ENCODE assay signal across 24 cellular contexts in genomic region chr2:189165656-189166380, GRCh38. TPM values are rescaled to one million over a fixed set of nuclear protein-coding genes. Genes with fewer than 3 reads are reported as not detected.
DNase-seq lines count a peak whose midpoint lies in the region; ATAC-seq, FAIRE-seq and TF ChIP-seq lines count a peak whose summit lies in the region.
"Had no signal": no experiment of that assay in that cellular context is flagged by ENCODE, and none has a peak within 500 bp of the region (broad histone marks: within the 10 kb centered on the region; RNA-seq: fewer than 3 reads in every experiment).

No MANE protein-coding gene starts in this region.

- peaks cover 98% of the 10 kb centered on the region for H4K20me1 ChIP-seq in smooth muscle cell (ENCODE audit: low read depth)

- H3K18ac ChIP-seq in mesenchymal stem cell (ENCODE audit: low read depth in 1 of 2, low read length in 2 of 2): no peak overlapping the region

- H4K8ac ChIP-seq in mesenchymal stem cell (ENCODE audit: low read length): no peak overlapping the region

- no peak overlapping the region for H3K4ac ChIP-seq in mesenchymal stem cell (ENCODE audit: low read depth in 1 of 2, low read length in 2 of 2)

- peak overlapping the region; percentile 28 for H3K9ac ChIP-seq in mesenchymal stem cell (ENCODE audit: low read length)
- H3K9ac ChIP-seq in smooth muscle cell (ENCODE audit: low read depth): no peak overlapping the region

- H3K79me2 ChIP-seq in smooth muscle cell (ENCODE audit: low read depth): peaks cover 100% of the 10 kb centered on the region

- no peak overlapping the region for H2BK5ac ChIP-seq in mesenchymal stem cell (ENCODE audit: low read depth, low read length, poor library complexity, severe bottlenecking)

- intact Hi-C loops in ascending aorta (cut with DNase I): no loop called here

- H3K79me1 ChIP-seq in mesenchymal stem cell (replicated peaks; ENCODE audit: low read length, poor library complexity, severe bottlenecking): peaks cover 3% of the 10 kb centered on the region

- no peaks in the 10 kb centered on the region for H3K27me3 ChIP-seq in ascending aorta
- no peaks in the 10 kb centered on the region for H3K27me3 ChIP-seq in mesenchymal stem cell (ENCODE audit: control insufficient read depth in 1 of 2, insufficient read depth in 1 of 2, low read length in 2 of 2)
- H3K27me3 ChIP-seq in smooth muscle cell (ENCODE audit: low read depth): no peaks in the 10 kb centered on the region
- H3K27me3 ChIP-seq: esophagus muscularis mucosa, testis had no signal

- H3K23ac ChIP-seq in mesenchymal stem cell (ENCODE audit: low read length in 2 of 2): no peak overlapping the region

- no peak overlapping the region for H3K4me2 ChIP-seq in mesenchymal stem cell (ENCODE audit: low read length, poor library complexity, severe bottlenecking)
- H3K4me2 ChIP-seq in smooth muscle cell: peak overlapping the region; percentile 77

- H3K27ac ChIP-seq in ascending aorta: peak overlapping the region; percentile 32 to 72
- no peak overlapping the region for H3K27ac ChIP-seq in mesenchymal stem cell (ENCODE audit: low read length, poor library complexity, severe bottlenecking)
- H3K27ac ChIP-seq in smooth muscle cell (ENCODE audit: low read depth): peak overlapping the region; percentile 84
- H3K27ac ChIP-seq: testis had no signal

- no peaks in the 10 kb centered on the region for H3K9me3 ChIP-seq in ascending aorta
- H3K9me3 ChIP-seq in mesenchymal stem cell (ENCODE audit: control insufficient read depth, low read length): no peaks in the 10 kb centered on the region
- H3K9me3 ChIP-seq in smooth muscle cell (replicated peaks; ENCODE audit: low read depth): no peaks in the 10 kb centered on the region
- H3K9me3 ChIP-seq: esophagus muscularis mucosa, testis had no signal

- no peak for TF ChIP-seq POLR2A in H54 (IDR thresholded peaks at IDR 0.05; ENCODE audit: low read depth, low read length)

- peak; percentile 38 for FAIRE-seq in H54 (lab: Jason Lieb, UNC)
- FAIRE-seq: GM12878 had no signal

- H3K36me3 ChIP-seq in ascending aorta: no peaks in the 10 kb centered on the region
- H3K36me3 ChIP-seq in mesenchymal stem cell (ENCODE audit: control insufficient read depth in 1 of 2, insufficient read depth in 2 of 2, low read depth in 1 of 2, low read length in 2 of 2): peaks cover 0 to 2% of the 10 kb centered on the region in 2 experiments
- no peaks in the 10 kb centered on the region for H3K36me3 ChIP-seq in smooth muscle cell (ENCODE audit: low read depth)
- H3K36me3 ChIP-seq: esophagus muscularis mucosa had no signal

- H3K4me1 ChIP-seq in ascending aorta (peaks cover 0 to 42% of the 10 kb centered on the region in 2 donors), mesenchymal stem cell (ENCODE audit: control insufficient read depth, insufficient read depth, low read depth, low read length) (peaks cover 3% of the 10 kb centered on the region), smooth muscle cell (ENCODE audit: low read depth) (peaks cover 40% of the 10 kb centered on the region)

- 69% methylated on average over 1 of the region's 3 CpGs for WGBS in mesenchymal stem cell
- 60% methylated on average over 3 of the region's 3 CpGs for WGBS in smooth muscle cell (ENCODE audit: low lambda C conversion rate)

- H2AK5ac ChIP-seq in mesenchymal stem cell (ENCODE audit: low read length, severe bottlenecking): no peak overlapping the region

- TF ChIP-seq CTCF in ascending aorta (IDR thresholded peaks at IDR 0.05): no peak
- no peak for TF ChIP-seq CTCF in smooth muscle cell (IDR thresholded peaks at IDR 0.05; ENCODE audit: borderline replicate concordance, insufficient read depth, poor library complexity, severe bottlenecking)

- H2AFZ ChIP-seq in mesenchymal stem cell (ENCODE audit: low read depth, low read length): no peak overlapping the region
- no peak overlapping the region for H2AFZ ChIP-seq in smooth muscle cell (ENCODE audit: low read depth)

- H2BK120ac ChIP-seq in mesenchymal stem cell (ENCODE audit: low read depth, low read length): no peak overlapping the region

- DNase-seq in H54 (ENCODE audit: insufficient read length, low spot score): no peak
- DNase-seq in ascending aorta (ENCODE audit: low spot score in 2 of 2): no peak
- DNase-seq in mesenchymal stem cell: no peak
- DNase-seq in smooth muscle cell (lab: John Stamatoyannopoulos, UW; ENCODE audit: unreplicated experiment): no peak
- no peak for DNase-seq in AG20443 (ENCODE audit: low spot score)
- DNase-seq in T-helper 9 cell: no peak
- DNase-seq: activated CD4-positive, alpha-beta T cell treated with anti-CD3 and anti-CD28 coated beads, Interleukin-2, amount 10 ng/mL, durations not matched to agents 24 days and 14 days; DMS53; effector memory CD8-positive, alpha-beta T cell; Kasumi-1; mesendoderm; natural killer cell; NCI-H1048; NCI-H187; NCI-H748 treated with DMSO at 0.1 percent for 48 hours; Right ventricle myocardium superior; stimulated activated CD4-positive, alpha-beta T cell treated with anti-CD3 and anti-CD28 coated beads, Interleukin-1b, Interleukin-23, amount 100 ng/mL, for 48 hours; T-helper 1 cell; testis had no signal

- H4K91ac ChIP-seq in mesenchymal stem cell (ENCODE audit: low read length): no peak overlapping the region

- H3K14ac ChIP-seq in mesenchymal stem cell (ENCODE audit: low read length in 2 of 2): no peak overlapping the region

- H3F3A ChIP-seq in smooth muscle cell (ENCODE audit: low read depth): peaks cover 37% of the 10 kb centered on the region

- H3K4me3 ChIP-seq in ascending aorta (no peak overlapping the region), mesenchymal stem cell (ENCODE audit: insufficient read depth in 1 of 2, low read depth in 1 of 2, low read length in 2 of 2) (peak overlapping the region in 1 of 2 experiments; percentile 7), smooth muscle cell (no peak overlapping the region)
- H3K4me3 ChIP-seq: esophagus muscularis mucosa, GM12878, testis had no signal

- ATAC-seq in HG03354 (IDR thresholded peaks at IDR 0.05; ENCODE audit: poor library complexity, severe bottlenecking, unreplicated experiment) (no peak), HG02571 (IDR thresholded peaks at IDR 0.05; ENCODE audit: unreplicated experiment) (no peak)
- ATAC-seq: effector memory CD8-positive, alpha-beta T cell; GM12878; natural killer cell; stimulated activated effector memory CD8-positive, alpha-beta T cell treated with anti-CD3 and anti-CD28 coated beads, Interleukin-12 subunit alpha, Interleukin-12 subunit beta, amount 100 ng/mL, for 72 hours had no signal

- no peak overlapping the region for H2BK12ac ChIP-seq in mesenchymal stem cell (ENCODE audit: low read length in 2 of 2)

- no peak overlapping the region for H2BK15ac ChIP-seq in mesenchymal stem cell (ENCODE audit: low read depth, poor library complexity, severe bottlenecking)

RNA-seq across cellular contexts. Expression of gene COL5A2, which starts 13.7 kb away (rescaled TPM):
- total RNA-seq in ascending aorta (64.2 TPM), smooth muscle cell (697 and 944 TPM in 2 replicates)
- 506 TPM for polyA plus RNA-seq in mesenchymal stem cell (2013, experiment 1 of 2)
- 508 TPM for polyA plus RNA-seq in mesenchymal stem cell (2013, experiment 2 of 2)
- polyA plus RNA-seq in smooth muscle cell: 295 and 364 TPM in 2 replicates

Comparison
In these comparisons a context has a peak if more than half of its experiments do, and no peak if none do; other contexts are left out.
1. RNA of gene COL5A2, which starts 13.7 kb away (total RNA-seq): 697 to 944 TPM in smooth muscle cell; 64.2 TPM in ascending aorta (single experiment); every median in the first group is over 10 times any median in the second.